In the genomic region with DNA sequence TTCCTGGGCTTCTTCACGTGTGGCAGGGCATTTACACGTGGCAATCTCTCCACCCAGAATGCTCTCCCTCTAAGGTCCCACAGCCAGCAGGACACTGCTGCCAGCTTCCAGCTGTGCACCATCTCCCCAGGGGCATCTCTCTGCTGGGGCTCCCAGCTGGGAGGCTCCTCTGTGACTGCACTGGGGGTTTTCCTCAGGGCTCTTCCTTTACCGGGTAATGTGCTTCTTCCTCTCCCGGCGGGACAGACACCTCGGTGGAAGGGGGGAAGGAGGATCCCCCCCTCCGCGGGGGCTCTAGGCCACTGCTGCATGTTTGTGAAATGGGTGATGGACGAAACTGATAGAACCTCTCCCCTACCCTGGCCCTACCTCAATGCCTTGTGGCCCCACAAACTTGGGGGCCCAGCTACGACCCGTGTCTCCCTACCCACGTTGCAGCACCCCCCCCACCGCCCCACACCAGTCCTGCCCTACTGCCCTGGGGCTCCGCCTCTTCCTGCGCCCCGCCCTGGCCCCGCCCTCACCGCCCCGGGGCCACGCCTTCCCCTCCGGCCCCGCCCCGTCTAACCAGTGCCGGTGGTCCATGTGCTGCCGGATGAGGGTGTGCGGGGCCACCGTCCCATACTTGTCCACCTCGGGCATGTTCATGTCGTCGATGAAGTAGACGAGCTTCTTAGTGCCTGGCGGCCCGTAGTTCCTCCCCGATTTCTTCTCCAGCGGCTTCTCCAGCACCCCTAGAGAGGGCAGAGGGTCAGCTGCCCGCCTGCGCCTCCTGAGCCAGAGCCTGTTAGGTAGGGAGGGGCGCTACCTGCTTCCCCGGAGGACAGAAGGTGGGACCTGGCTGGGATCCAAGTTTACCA, we compare ENCODE assay signal across 8 cellular contexts.
DNase-seq lines count a peak whose midpoint lies in the region; ATAC-seq and TF ChIP-seq lines count a peak whose summit lies in the region.

No MANE protein-coding gene starts in this region.

- ATAC-seq in activated T-cell treated with anti-CD3 and anti-CD28 coated beads, Interleukin-2, amount 50 U/mL, for 72 hours (replicated peaks in 1 of 2): peak; percentile 100
- ATAC-seq in heart right ventricle: peak; percentile 40 to 78 (median 47)

- H3K27ac ChIP-seq in heart right ventricle: no peak overlapping the region

- H3K36me3 Mint-ChIP-seq in activated T-cell treated with anti-CD3 and anti-CD28 coated beads, Interleukin-2, amount 50 U/mL, for 72 hours (ENCODE audit: insufficient read depth in 2 of 2): no peaks in the 10 kb centered on the region

- H3K9me3 Mint-ChIP-seq in activated T-cell treated with anti-CD3 and anti-CD28 coated beads, Interleukin-2, amount 50 U/mL, for 72 hours: no peaks in the 10 kb centered on the region

- TF ChIP-seq POLR2A in GM18951 (IDR thresholded peaks at IDR 0.05; ENCODE audit: extremely low read depth, insufficient read depth, insufficient read length): peak; percentile 57

- intact Hi-C loops in heart right ventricle (cut with DNase I): no loop called here

- H3K4me1 ChIP-seq in heart right ventricle: peaks cover 0 to 11% (median 8%) of the 10 kb centered on the region in 9 donors

- H3K4me3 Mint-ChIP-seq in activated T-cell treated with anti-CD3 and anti-CD28 coated beads, Interleukin-2, amount 50 U/mL, for 72 hours: peak overlapping the region; percentile 82 to 90

- no peak overlapping the region for H3K27ac Mint-ChIP-seq in activated T-cell treated with anti-CD3 and anti-CD28 coated beads, Interleukin-2, amount 50 U/mL, for 72 hours

- H3K27me3 ChIP-seq in heart right ventricle: peaks cover 0 to 35% (median 21%) of the 10 kb centered on the region in 7 donors

- peak overlapping the region in 3 of 10 donors; percentile 2 to 33 (median 11) for H3K4me3 ChIP-seq in heart right ventricle

- 7 to 13% methylated on average over 38 to 39 of the region's 39 CpGs for WGBS in heart right ventricle, 2 donors

- no peaks in the 10 kb centered on the region for H3K27me3 Mint-ChIP-seq in activated T-cell treated with anti-CD3 and anti-CD28 coated beads, Interleukin-2, amount 50 U/mL, for 72 hours (ENCODE audit: low read depth)

- H3K36me3 ChIP-seq in heart right ventricle: no peaks in the 10 kb centered on the region

- in situ Hi-C loops in GM18951 (cut with MboI; ENCODE audit: low sequenced_read_pairs, unreplicated experiment): no loop called here

- peaks cover 13% of the 10 kb centered on the region for H3K4me1 Mint-ChIP-seq in activated T-cell treated with anti-CD3 and anti-CD28 coated beads, Interleukin-2, amount 50 U/mL, for 72 hours (ENCODE audit: low read depth)

- no peak for TF ChIP-seq CTCF in heart right ventricle (IDR thresholded peaks at IDR 0.05)

- no peaks in the 10 kb centered on the region for H3K9me3 ChIP-seq in heart right ventricle

- DNase-seq in NCI-H2171 (lab: John Stamatoyannopoulos, UW): peak; percentile 30
- DNase-seq in activated T-cell treated with anti-CD3 and anti-CD28 coated beads, Interleukin-2, amount 50 U/mL, for 72 hours: peak; percentile 73 to 87
- no peak for DNase-seq in heart right ventricle
- DNase-seq in stimulated activated CD4-positive, alpha-beta T cell treated with anti-CD3 and anti-CD28 coated beads, Interleukin-1b, Interleukin-23, amount 100 ng/mL, for 4 hours (ENCODE audit: low read depth in 2 of 2): peak; percentile 61 to 63
- DNase-seq in cerebellar nuclear complex (lab: John Stamatoyannopoulos, UW): no peak
- no peak for DNase-seq in OCI-M1 (lab: John Stamatoyannopoulos, UW)
- no peak for DNase-seq in 8988T

Comparison
In these comparisons a context has a peak if more than half of its experiments do, and no peak if none do; other contexts are left out.
1. DNase-seq: peak in NCI-H2171 (single experiment), activated T-cell treated with anti-CD3 and anti-CD28 coated beads, Interleukin-2, amount 50 U/mL, for 72 hours (2 of 2) and stimulated activated CD4-positive, alpha-beta T cell treated with anti-CD3 and anti-CD28 coated beads, Interleukin-1b, Interleukin-23, amount 100 ng/mL, for 4 hours (2 of 2); none in heart right ventricle (0 of 2), cerebellar nuclear complex (0 of 2), OCI-M1 (single experiment) and 8988T (single experiment).